Comparison of ENCODE assay signal across 19 cellular contexts in genomic region chr11:95762513-95762912, GRCh38.
"Had no signal": no experiment of that assay in that cellular context is flagged by ENCODE, and none has a peak within 500 bp of the region (broad histone marks: within the 10 kb centered on the region; RNA-seq: fewer than 3 reads in every experiment).

No MANE protein-coding gene starts in this region.

- H3K27me3 ChIP-seq: left lung, testis had no signal

- H3K9me3 ChIP-seq: heart right ventricle, left lung, mucosa of descending colon, testis had no signal

- H3K4me3 ChIP-seq: heart right ventricle, left lung, lung, mucosa of descending colon, testis had no signal

- H3K27ac ChIP-seq: heart right ventricle, left lung, testis had no signal

- DNase-seq: activated CD4-positive, alpha-beta T cell treated with anti-CD3 and anti-CD28 coated beads for 4 hours; activated CD4-positive, alpha-beta T cell treated with anti-CD3 and anti-CD28 coated beads, Interleukin-2, amount 50 U/mL, for 4 hours; activated effector memory CD4-positive, alpha-beta T cell treated with anti-CD3 and anti-CD28 coated beads, Interleukin-2, amount 50 U/mL, for 16 hours; activated naive CD4-positive, alpha-beta T cell treated with anti-CD3 and anti-CD28 coated beads, Interleukin-2, amount 10 ng/mL, durations not matched to agents 7 days and 5 days; activated naive CD8-positive, alpha-beta T cell treated with anti-CD3 and anti-CD28 coated beads, Interleukin-2, amount 10 ng/mL, durations not matched to agents 7 days and 5 days; activated T-cell treated with anti-CD3 and anti-CD28 coated beads for 4 hours; amniotic stem cell; foreskin melanocyte; heart right ventricle; left lung; mucosa of descending colon; posterior cingulate gyrus; right cardiac atrium; stimulated activated CD4-positive, alpha-beta T cell treated with anti-CD3 and anti-CD28 coated beads, Interleukin-2, amount 100 ng/mL, for 48 hours; stimulated activated naive CD8-positive, alpha-beta T cell treated with anti-CD3 and anti-CD28 coated beads, Interleukin-15, Interleukin-2, amounts not matched to agents 100 U/mL and 50 U/mL, for 24 hours; T-cell; testis; trophoblast cell had no signal

- H3K4me1 ChIP-seq: testis had no signal

- H3K36me3 ChIP-seq: left lung had no signal
